Comparison of ENCODE assay signal across 17 cellular contexts in the genomic region with DNA sequence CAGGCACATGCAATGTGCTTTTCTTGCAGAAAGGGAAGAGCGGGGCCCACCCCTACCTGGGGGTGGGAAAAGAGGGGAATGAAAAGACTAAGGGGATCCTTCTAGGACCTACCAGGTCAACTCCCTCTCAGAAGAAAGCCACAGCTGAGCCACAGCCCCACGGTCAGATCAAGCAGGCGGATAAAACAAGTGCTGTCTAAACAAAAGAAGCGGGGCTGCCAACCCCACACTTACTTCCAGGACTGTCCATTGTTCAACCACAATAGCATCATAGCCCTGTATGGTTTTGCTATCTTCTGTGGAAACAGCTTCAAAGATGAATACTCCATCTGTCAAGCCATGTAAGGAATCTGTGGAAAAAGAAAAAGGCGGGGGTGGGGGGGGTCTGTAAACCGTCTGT.
DNase-seq lines count a peak whose midpoint lies in the region; ATAC-seq and TF ChIP-seq lines count a peak whose summit lies in the region.
"Had no signal": no experiment of that assay in that cellular context is flagged by ENCODE, and none has a peak within 500 bp of the region (broad histone marks: within the 10 kb centered on the region; RNA-seq: fewer than 3 reads in every experiment).

No MANE protein-coding gene starts in this region.

- no peaks in the 10 kb centered on the region for H3K27me3 ChIP-seq in left lung
- no peaks in the 10 kb centered on the region for H3K27me3 ChIP-seq in hepatocyte
- H3K27me3 ChIP-seq: stomach had no signal

- H3K27ac ChIP-seq in left lung (no peak overlapping the region), hepatocyte (no peak overlapping the region)
- H3K27ac ChIP-seq: stomach, VCaP had no signal

- H3K4me3 Mint-ChIP-seq in activated naive CD4-positive, alpha-beta T cell treated with anti-CD3 and anti-CD28 coated beads, Interleukin-2, amount 50 U/mL, for 24 hours, result no peak overlapping the region
- no peak overlapping the region for H3K4me3 Mint-ChIP-seq in stimulated activated naive CD8-positive, alpha-beta T cell treated with anti-CD3 and anti-CD28 coated beads, Interleukin-15, amount 100 ng/mL, for 72 hours
- H3K4me3 Mint-ChIP-seq: activated naive CD8-positive, alpha-beta T cell treated with anti-CD3 and anti-CD28 coated beads, Interleukin-2, amount 10 ng/mL, durations not matched to agents 7 days and 5 days; H9 had no signal

- no peaks in the 10 kb centered on the region for H3K79me2 ChIP-seq in hepatocyte

- WGBS in hepatocyte (ENCODE audit: low lambda C conversion rate, missing lambda C conversion rate), result 79% methylated on average over 6 of the region's 6 CpGs

- no peaks in the 10 kb centered on the region for H4K20me1 ChIP-seq in hepatocyte (ENCODE audit: insufficient read depth, poor library complexity, severe bottlenecking)

- H3K4me3 ChIP-seq in left lung (no peak overlapping the region), hepatocyte (no peak overlapping the region)
- H3K4me3 ChIP-seq: stomach had no signal

- H2AFZ ChIP-seq in hepatocyte, result no peak overlapping the region

- H3K27ac Mint-ChIP-seq in activated naive CD4-positive, alpha-beta T cell treated with anti-CD3 and anti-CD28 coated beads, Interleukin-2, amount 50 U/mL, for 24 hours, result peak overlapping the region; percentile 36
- peak overlapping the region; percentile 7 to 92 for H3K27ac Mint-ChIP-seq in stimulated activated naive CD8-positive, alpha-beta T cell treated with anti-CD3 and anti-CD28 coated beads, Interleukin-15, amount 100 ng/mL, for 72 hours
- H3K27ac Mint-ChIP-seq: activated naive CD8-positive, alpha-beta T cell treated with anti-CD3 and anti-CD28 coated beads, Interleukin-2, amount 10 ng/mL, durations not matched to agents 7 days and 5 days; H9 had no signal

- H3K4me1 ChIP-seq in left lung (peaks cover 4 to 9% of the 10 kb centered on the region in 2 donors), hepatocyte (ENCODE audit: insufficient read depth) (no peaks in the 10 kb centered on the region)
- H3K4me1 ChIP-seq: stomach had no signal

- H3K4me1 Mint-ChIP-seq in activated naive CD4-positive, alpha-beta T cell treated with anti-CD3 and anti-CD28 coated beads, Interleukin-2, amount 50 U/mL, for 24 hours, result peaks cover 46% of the 10 kb centered on the region
- peaks cover 32% of the 10 kb centered on the region for H3K4me1 Mint-ChIP-seq in stimulated activated naive CD8-positive, alpha-beta T cell treated with anti-CD3 and anti-CD28 coated beads, Interleukin-15, amount 100 ng/mL, for 72 hours

- H3K9me3 ChIP-seq in left lung (no peaks in the 10 kb centered on the region), hepatocyte (ENCODE audit: low read depth) (no peaks in the 10 kb centered on the region)
- H3K9me3 ChIP-seq: stomach had no signal

- H3K27me3 Mint-ChIP-seq in activated naive CD4-positive, alpha-beta T cell treated with anti-CD3 and anti-CD28 coated beads, Interleukin-2, amount 50 U/mL, for 24 hours, result no peaks in the 10 kb centered on the region
- H3K27me3 Mint-ChIP-seq in stimulated activated naive CD8-positive, alpha-beta T cell treated with anti-CD3 and anti-CD28 coated beads, Interleukin-15, amount 100 ng/mL, for 72 hours, result no peaks in the 10 kb centered on the region
- H3K27me3 Mint-ChIP-seq: activated naive CD8-positive, alpha-beta T cell treated with anti-CD3 and anti-CD28 coated beads, Interleukin-2, amount 10 ng/mL, durations not matched to agents 7 days and 5 days had no signal

- H3K9me2 ChIP-seq in hepatocyte (replicated peaks; ENCODE audit: insufficient read depth), result no peaks in the 10 kb centered on the region

- intact Hi-C loops in left lung (cut with DNase I), result no loop called here

- H3K36me3 Mint-ChIP-seq in activated naive CD4-positive, alpha-beta T cell treated with anti-CD3 and anti-CD28 coated beads, Interleukin-2, amount 50 U/mL, for 24 hours, result peaks cover 20% of the 10 kb centered on the region

- TF ChIP-seq CTCF in left lung (IDR thresholded peaks at IDR 0.05) (no peak), hepatocyte (IDR thresholded peaks at IDR 0.05; ENCODE audit: poor library complexity) (no peak)

- H3K36me3 ChIP-seq in left lung, result peaks cover 0 to 20% of the 10 kb centered on the region in 2 donors
- no peaks in the 10 kb centered on the region for H3K36me3 ChIP-seq in hepatocyte (replicated peaks; ENCODE audit: insufficient read depth, low read depth)

- peak; percentile 21 for ATAC-seq in left lung
- ATAC-seq in stimulated activated naive CD8-positive, alpha-beta T cell treated with anti-CD3 and anti-CD28 coated beads, Interleukin-15, amount 100 ng/mL, for 72 hours, result no peak

- no peak for DNase-seq in activated naive CD4-positive, alpha-beta T cell treated with Interleukin-2 at 50 U/mL for 16 hours
- DNase-seq in astrocyte of the hippocampus (ENCODE audit: low read depth, low spot score) (peak; percentile 60), left lung (no peak), hepatocyte (ENCODE audit: low spot score) (no peak), NCI-H82 treated with DMSO at 0.1 percent for 48 hours (lab: John Stamatoyannopoulos, UW; ENCODE audit: unreplicated experiment) (no peak), NK-92 (lab: John Stamatoyannopoulos, UW; ENCODE audit: unreplicated experiment) (no peak)
- no peak for DNase-seq in stimulated activated naive CD8-positive, alpha-beta T cell treated with anti-CD3 and anti-CD28 coated beads, Interleukin-15, amount 100 ng/mL, for 72 hours
- DNase-seq: activated naive CD8-positive, alpha-beta T cell treated with anti-CD3 and anti-CD28 coated beads, Interleukin-2, amount 10 ng/mL, durations not matched to agents 7 days and 5 days; COR-L47; glutamatergic neuron; H9; islet precursor cell; NCI-H1436; NCI-H510A; stomach had no signal

- no peaks in the 10 kb centered on the region for H3K9me3 Mint-ChIP-seq in activated naive CD4-positive, alpha-beta T cell treated with anti-CD3 and anti-CD28 coated beads, Interleukin-2, amount 50 U/mL, for 24 hours
- no peaks in the 10 kb centered on the region for H3K9me3 Mint-ChIP-seq in stimulated activated naive CD8-positive, alpha-beta T cell treated with anti-CD3 and anti-CD28 coated beads, Interleukin-15, amount 100 ng/mL, for 72 hours
- H3K9me3 Mint-ChIP-seq: activated naive CD8-positive, alpha-beta T cell treated with anti-CD3 and anti-CD28 coated beads, Interleukin-2, amount 10 ng/mL, durations not matched to agents 7 days and 5 days; H9 had no signal

- H3K4me2 ChIP-seq in hepatocyte, result no peak overlapping the region
